ENCODE assay signal across 15 cellular contexts in genomic region chr9:126366366-126367011, GRCh38. TPM values are rescaled to one million over a fixed set of nuclear protein-coding genes. Genes with fewer than 3 reads are reported as not detected.
A peak's percentile ranks its signal among the peaks of the same experiment; 100 is the strongest.
DNase-seq lines count a peak whose midpoint lies in the region; ATAC-seq and TF ChIP-seq lines count a peak whose summit lies in the region.
"Had no signal": no experiment of that assay in that cellular context is flagged by ENCODE, and none has a peak within 500 bp of the region (broad histone marks: within the 10 kb centered on the region; RNA-seq: fewer than 3 reads in every experiment).

No MANE protein-coding gene starts in this region.

- H3K36me3 Mint-ChIP-seq in chondrocyte (ENCODE audit: low read depth) = peaks cover 13% of the 10 kb centered on the region

- H2BK15ac ChIP-seq in IMR-90 (ENCODE audit: low read depth, low read length) = no peak overlapping the region

- H3K9ac ChIP-seq in IMR-90 (ENCODE audit: low read depth, low read length) = no peak overlapping the region

- H4K91ac ChIP-seq in IMR-90 (ENCODE audit: insufficient read depth, low read depth, low read length) = no peak overlapping the region

- no peak overlapping the region for H2AFZ ChIP-seq in IMR-90 (replicated peaks; ENCODE audit: low read length, poor library complexity)
- H2AFZ ChIP-seq: PC-9 had no signal

- in situ Hi-C loops in IMR-90 (cut with MboI; ENCODE audit: low sequenced_read_pairs) = no loop called here

- H3K4me3 ChIP-seq in IMR-90 (ENCODE audit: insufficient read depth, low read depth, low read length) = no peak overlapping the region
- no peak overlapping the region for H3K4me3 ChIP-seq in sigmoid colon
- H3K4me3 ChIP-seq: breast epithelium, PC-9 had no signal

- H3K9me1 ChIP-seq in IMR-90 (ENCODE audit: insufficient read depth, low read length) = peaks cover 9% of the 10 kb centered on the region

- H3K4me1 Mint-ChIP-seq in chondrocyte (ENCODE audit: low read depth) = peaks cover 27% of the 10 kb centered on the region
- H3K4me1 Mint-ChIP-seq: activated CD4-positive, alpha-beta T cell treated with anti-CD3 and anti-CD28 coated beads for 36 hours had no signal

- TF ChIP-seq CTCF in IMR-90 (conservative IDR thresholded peaks at IDR 0.05; ENCODE audit: low read depth, low read length) (no peak), chondrocyte (IDR thresholded peaks at IDR 0.05) (no peak), sigmoid colon (IDR thresholded peaks at IDR 0.05) (no peak)

- no peak overlapping the region for H2AK9ac ChIP-seq in IMR-90 (replicated peaks; ENCODE audit: low read depth, low read length, poor library complexity)

- TF ChIP-seq EP300 in sigmoid colon (IDR thresholded peaks at IDR 0.05) = no peak

- H3K4me1 ChIP-seq in IMR-90 (ENCODE audit: control insufficient read depth, insufficient read depth, low read length) (0 out of 2 replicates have a peak, but pooled peaks cover 3% of the 10 kb centered on the region), sigmoid colon (peaks cover 0 to 35% (median 25%) of the 10 kb centered on the region in 4 donors)
- H3K4me1 ChIP-seq: breast epithelium had no signal

- H2BK120ac ChIP-seq in IMR-90 (ENCODE audit: low read depth, low read length) = no peak overlapping the region

- no peak overlapping the region for H3K14ac ChIP-seq in IMR-90 (replicated peaks; ENCODE audit: low read depth, low read length)

- no peak overlapping the region for H3K4ac ChIP-seq in IMR-90 (ENCODE audit: low read depth, low read length)

- no peak overlapping the region for H3K27ac ChIP-seq in IMR-90 (ENCODE audit: insufficient read depth, low read length)
- peak overlapping the region; percentile 89 for H3K27ac ChIP-seq in layer of hippocampus (ENCODE audit: low read depth, low read length)
- peak overlapping the region; percentile 42 to 58 (median 46) for H3K27ac ChIP-seq in sigmoid colon
- H3K27ac ChIP-seq: breast epithelium, PC-9 had no signal

- 44% methylated on average over 10 of the region's 13 CpGs; no CpG with 5 or more reads in 1 of the 2 experiments for WGBS in IMR-90 (ENCODE audit: extremely low coverage in 2 of 2, insufficient read length in 1 of 2), 2 experiments
- WGBS in sigmoid colon, 2 donors = 13 to 60% methylated on average over 13 of the region's 13 CpGs

- H3K9me3 ChIP-seq in IMR-90 (ENCODE audit: control insufficient read depth, insufficient read depth, low read length) (peaks cover 3% of the 10 kb centered on the region), sigmoid colon (peaks cover 0 to 4% (median 0%) of the 10 kb centered on the region in 4 donors)

- H3K4me3 Mint-ChIP-seq in chondrocyte (ENCODE audit: unreplicated experiment) = no peak overlapping the region
- H3K4me3 Mint-ChIP-seq: activated CD4-positive, alpha-beta T cell treated with anti-CD3 and anti-CD28 coated beads for 36 hours had no signal

- H3K36me3 ChIP-seq in IMR-90 (ENCODE audit: control insufficient read depth, insufficient read depth, low read length) (no peaks in the 10 kb centered on the region), sigmoid colon (no peaks in the 10 kb centered on the region)
- H3K36me3 ChIP-seq: breast epithelium had no signal

- H3K27ac Mint-ChIP-seq in chondrocyte (ENCODE audit: unreplicated experiment) = peak overlapping the region; percentile 68
- H3K27ac Mint-ChIP-seq: activated CD4-positive, alpha-beta T cell treated with anti-CD3 and anti-CD28 coated beads for 36 hours had no signal

- ATAC-seq in IMR-90 (ENCODE audit: low read depth) (0 out of 2 replicates have a peak, but pooled peaks have one; percentile 25), HG02973 (IDR thresholded peaks at IDR 0.05; ENCODE audit: unreplicated experiment) (no peak)
- ATAC-seq: activated CD4-positive, alpha-beta T cell treated with anti-CD3 and anti-CD28 coated beads for 36 hours had no signal

- H3K27me3 Mint-ChIP-seq in chondrocyte (ENCODE audit: low read depth) = no peaks in the 10 kb centered on the region
- H3K27me3 Mint-ChIP-seq: activated CD4-positive, alpha-beta T cell treated with anti-CD3 and anti-CD28 coated beads for 36 hours had no signal

- no peak for TF ChIP-seq RAD21 in IMR-90 (IDR thresholded peaks at IDR 0.05; ENCODE audit: low read length)

- TF ChIP-seq POLR2A in IMR-90 (IDR thresholded peaks at IDR 0.05; ENCODE audit: low read depth, low read length) (no peak), sigmoid colon (IDR thresholded peaks at IDR 0.05) (no peak)

- dilution Hi-C loops in IMR-90 (cut with HindIII; ENCODE audit: low sequenced_read_pairs, unreplicated experiment) = no loop called here

- no peak overlapping the region for H3K23ac ChIP-seq in IMR-90 (ENCODE audit: low read depth, low read length)

- H3K9me3 Mint-ChIP-seq in chondrocyte (ENCODE audit: low read depth) = peaks cover 19% of the 10 kb centered on the region

- no peak overlapping the region for H2AK5ac ChIP-seq in IMR-90 (ENCODE audit: low read depth, low read length)

- H4K5ac ChIP-seq in IMR-90 (ENCODE audit: low read depth, low read length) = no peak overlapping the region

- CTCF ChIA-PET in IMR-90 (lab: Yijun Ruan, JAX) = interaction anchor here (0.6 kb wide), 1 partner anchor 49 kb away, joined by 3 read pairs; no protein-coding TSS in a partner anchor

- BruUV-seq in IMR-90 (replicated peaks; lab: Mats Ljungman, UMichigan) = no TSS peak

- peaks cover 0 to 12% of the 10 kb centered on the region in 2 experiments; a peak in 2 of 4 replicates for H3K79me1 ChIP-seq in IMR-90 (ENCODE audit: low read depth in 1 of 2, low read length in 2 of 2)

- no peak overlapping the region for H3K56ac ChIP-seq in IMR-90 (ENCODE audit: extremely low read depth, insufficient read depth, low read length)

- H2BK5ac ChIP-seq in IMR-90 (ENCODE audit: low read depth, low read length, poor library complexity, severe bottlenecking) = no peak overlapping the region

- no peak overlapping the region for H4K8ac ChIP-seq in IMR-90 (ENCODE audit: low read depth in 2 of 2, low read length in 2 of 2)

- H4K20me1 ChIP-seq in IMR-90 (ENCODE audit: insufficient read depth, low read length) = no peaks in the 10 kb centered on the region; the same call in 1 of the 2 replicates

- no peak overlapping the region for H2BK20ac ChIP-seq in IMR-90 (ENCODE audit: low read depth, low read length)

- H3K27me3 ChIP-seq in IMR-90 (ENCODE audit: control insufficient read depth, insufficient read depth, low read length) = no peaks in the 10 kb centered on the region
- no peaks in the 10 kb centered on the region for H3K27me3 ChIP-seq in layer of hippocampus (ENCODE audit: control insufficient read depth, insufficient read depth, low read length)
- H3K27me3 ChIP-seq in sigmoid colon = no peaks in the 10 kb centered on the region
- H3K27me3 ChIP-seq: breast epithelium had no signal

- no peak overlapping the region for H3K4me2 ChIP-seq in IMR-90 (ENCODE audit: low read depth, low read length)
- H3K4me2 ChIP-seq: PC-9 had no signal

- intact Hi-C loops in IMR-90 (cut with micrococcal nuclease) = no loop called here
- intact Hi-C loops in sigmoid colon (cut with DNase I) = loop anchor here (5.0 kb wide), 1 partner anchor 39 kb away; the partner anchor contains the start of gene MVB12B

- POLR2A ChIA-PET in IMR-90 (lab: Charles Lee; ENCODE audit: unreplicated experiment) = no interaction called here

- no peak overlapping the region for H3K18ac ChIP-seq in IMR-90 (ENCODE audit: low read depth, low read length)

- no peak for DNase-seq in IMR-90
- no peak for DNase-seq in chondrocyte (ENCODE audit: low spot score)
- peak; percentile 78 for DNase-seq in sigmoid colon
- DNase-seq in SKM-1 (lab: John Stamatoyannopoulos, UW; ENCODE audit: unreplicated experiment) = no peak
- no peak for DNase-seq in ureter (ENCODE audit: low spot score)
- no peak for DNase-seq in OCI-M1 (lab: John Stamatoyannopoulos, UW)
- DNase-seq: activated CD4-positive, alpha-beta T cell treated with anti-CD3 and anti-CD28 coated beads for 36 hours; CD4-positive, alpha-beta memory T cell; erythroblast; Karpas-422; PC-9; T-helper 1 cell had no signal

TF ChIP-seq in IMR-90, 13 proteins besides CTCF, POLR2A, EP300 and RAD21:
- TF ChIP-seq MXI1 (IDR thresholded peaks at IDR 0.05; ENCODE audit: borderline replicate concordance, low read depth, low read length) (no peak), BHLHE40 (IDR thresholded peaks at IDR 0.05; ENCODE audit: low read depth, low read length) (no peak), CEBPB (IDR thresholded peaks at IDR 0.05; ENCODE audit: low read depth, low read length) (peak; percentile 67), SMC3 (IDR thresholded peaks at IDR 0.05; ENCODE audit: low read depth, low read length) (no peak), MAZ (IDR thresholded peaks at IDR 0.05; ENCODE audit: borderline replicate concordance, low read depth, low read length) (no peak), MAFK (IDR thresholded peaks at IDR 0.05; ENCODE audit: low read depth, low read length) (no peak), RFX5 (IDR thresholded peaks at IDR 0.05; ENCODE audit: low read depth, low read length) (no peak)

RNA-seq across cellular contexts. Expression of gene MVB12B, which starts 39.9 kb away (rescaled TPM):
- total RNA-seq in IMR-90 (2012; rRNA removed) (1.7 and 2.0 TPM in 2 replicates), chondrocyte (13.1 to 15.3 TPM (median 13.9 TPM) in 3 replicates), sigmoid colon (10 to 100 TPM; 12.2 to 14.4 (median 13.3) TPM), ureter (37.5 TPM)
- polyA plus RNA-seq in IMR-90 (2012; rRNA removed) (4.0 and 4.4 TPM in 2 replicates), sigmoid colon (1 to 10 TPM; 5.1 to 8.9 (median 6.0) TPM)
- polyA plus RNA-seq in IMR-90 (2012; cell fraction: cytosol; rRNA removed) = 3.7 and 4.9 TPM in 2 replicates
- polyA plus RNA-seq in IMR-90 (2012; cell fraction: nucleus; rRNA removed; ENCODE audit: low replicate concordance) = 5.3 and 7.1 TPM in 2 replicates
